ENCODE assay signal across 1 cellular context in genomic region chr3:112464264-112464663, GRCh38.
TF ChIP-seq lines count a peak whose summit lies in the region.

No MANE protein-coding gene starts in this region.

TF ChIP-seq in GM12878, 131 proteins besides CTCF, POLR2A, EP300 and RAD21 (continued from another document):
- TF ChIP-seq BCL3 (IDR thresholded peaks at IDR 0.05; ENCODE audit: borderline replicate concordance, insufficient read depth, low read depth, low read length, poor library complexity, severe bottlenecking) (peak; percentile 47), PML (IDR thresholded peaks at IDR 0.05; ENCODE audit: low read length) (0 out of 2 replicates have a peak, but pooled peaks have one; percentile 22), ZBTB33 (IDR thresholded peaks at IDR 0.05) (no peak), POLR2AphosphoS2 (IDR thresholded peaks at IDR 0.05; ENCODE audit: low read depth, low read length) (0 out of 2 replicates have a peak, but pooled peaks have one; percentile 22)
